In genomic region chr2:9124231-9124651, GRCh38 we compare ENCODE assay signal across 1 cellular context.
TF ChIP-seq lines count a peak whose summit lies in the region.

No MANE protein-coding gene starts in this region.

TF ChIP-seq in K562, 482 proteins besides CTCF, POLR2A, EP300 and RAD21:
- no peak for TF ChIP-seq MGA (IDR thresholded peaks at IDR 0.05)
- TF ChIP-seq USF1 (CRISPR knock-in tag; IDR thresholded peaks at IDR 0.05) = peak; percentile 31; the same call in 1 of the 2 replicates
